ENCODE assay signal across 13 cellular contexts in the genomic region with DNA sequence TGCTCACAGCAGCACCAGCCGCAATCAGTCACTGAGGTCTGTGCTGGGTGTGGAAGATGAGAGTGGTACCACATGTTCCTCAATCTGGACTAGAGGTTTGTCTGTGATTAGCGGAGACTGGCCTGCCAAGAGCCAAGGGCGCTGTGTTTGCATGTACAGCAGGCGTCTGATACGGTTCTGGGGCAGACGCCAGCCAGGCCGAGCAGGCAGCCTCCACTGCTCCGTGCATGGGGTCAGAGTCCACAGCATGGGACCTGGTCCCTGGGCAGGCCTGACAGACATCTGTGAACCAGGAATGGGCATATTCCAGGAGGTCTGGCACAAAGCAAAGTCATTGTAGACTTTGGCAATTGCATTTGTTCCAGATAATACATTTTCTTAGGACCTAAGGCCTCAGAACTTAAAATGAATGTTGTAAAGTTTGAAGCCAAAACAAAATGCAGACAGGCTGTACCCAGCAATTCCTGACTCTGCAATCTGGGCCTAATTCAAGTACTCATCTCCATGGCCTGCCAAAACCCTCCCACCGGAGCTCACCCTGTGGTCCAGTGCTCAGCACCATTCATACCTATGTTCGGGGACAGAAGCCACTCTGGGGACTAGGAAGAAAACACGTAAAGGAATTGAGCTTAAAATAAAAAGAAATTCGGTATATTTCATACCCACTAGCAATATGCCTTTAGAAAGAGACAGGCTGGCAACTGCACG. TPM values are rescaled to one million over a fixed set of nuclear protein-coding genes. Genes with fewer than 3 reads are reported as not detected.
DNase-seq lines count a peak whose midpoint lies in the region; ATAC-seq and TF ChIP-seq lines count a peak whose summit lies in the region.
"Had no signal": no experiment of that assay in that cellular context is flagged by ENCODE, and none has a peak within 500 bp of the region (broad histone marks: within the 10 kb centered on the region; RNA-seq: fewer than 3 reads in every experiment).

No MANE protein-coding gene starts in this region.

- no TSS peak for BruUV-seq in Calu3 (replicated peaks; lab: Mats Ljungman, UMichigan)

- intact Hi-C loops in prostate gland (cut with DNase I): no loop called here
- intact Hi-C loops in CD14-positive monocyte (cut with micrococcal nuclease): no loop called here
- intact Hi-C loops in Calu3 (cut with micrococcal nuclease; ENCODE audit: unreplicated experiment): no loop called here

- H3K27ac ChIP-seq in right atrium auricular region: peak overlapping the region; percentile 32 to 56
- peak overlapping the region; percentile 58 to 59 for H3K27ac ChIP-seq in prostate gland
- H3K27ac ChIP-seq: SJSA1, spleen had no signal

- TF ChIP-seq CTCF in right atrium auricular region (IDR thresholded peaks at IDR 0.05) (no peak), prostate gland (IDR thresholded peaks at IDR 0.05) (no peak), CD14-positive monocyte (IDR thresholded peaks at IDR 0.05) (no peak), Calu3 (IDR thresholded peaks at IDR 0.05; ENCODE audit: unreplicated experiment) (no peak)

- WGBS in prostate gland: 23% methylated on average over 13 of the region's 13 CpGs

- DNase-seq in DMS 273 (lab: John Stamatoyannopoulos, UW; ENCODE audit: unreplicated experiment): peak; percentile 95
- no peak for DNase-seq in adipocyte (ENCODE audit: low read depth)
- DNase-seq in right atrium auricular region (ENCODE audit: low spot score): peak; percentile 79
- DNase-seq in prostate gland (ENCODE audit: low spot score): peak; percentile 55
- no peak for DNase-seq in activated CD8-positive, alpha-beta memory T cell treated with anti-CD3 and anti-CD28 coated beads, Interleukin-2, amount 10 ng/mL, durations not matched to agents 7 days and 5 days
- DNase-seq in CD14-positive monocyte (ENCODE audit: low spot score): no peak
- DNase-seq in Calu3: no peak
- no peak for DNase-seq in NCI-H2029 treated with DMSO at 0.1 percent for 48 hours (lab: John Stamatoyannopoulos, UW)
- DNase-seq: activated CD4-positive, alpha-beta T cell treated with anti-CD3 and anti-CD28 coated beads for 1 hour; NCI-H1048; NCI-H748 treated with DMSO at 0.1 percent for 48 hours; spleen had no signal

- CTCF ChIA-PET in activated CD8-positive, alpha-beta memory T cell treated with anti-CD3 and anti-CD28 coated beads, Interleukin-2, amount 10 ng/mL, durations not matched to agents 7 days and 5 days (lab: Charles Lee): no interaction called here
- CTCF ChIA-PET in Calu3 (lab: Charles Lee): no interaction called here

- H3K4me1 ChIP-seq in adipocyte (ENCODE audit: control insufficient read depth, insufficient read depth, low read length) (peaks cover 25% of the 10 kb centered on the region), right atrium auricular region (peaks cover 0 to 13% of the 10 kb centered on the region in 2 donors), prostate gland (replicated peaks) (peaks cover 14% of the 10 kb centered on the region)
- H3K4me1 ChIP-seq: SJSA1 had no signal

- H3K4me1 Mint-ChIP-seq in activated CD8-positive, alpha-beta memory T cell treated with anti-CD3 and anti-CD28 coated beads, Interleukin-2, amount 10 ng/mL, durations not matched to agents 7 days and 5 days: no peaks in the 10 kb centered on the region
- H3K4me1 Mint-ChIP-seq in CD14-positive monocyte (peaks cover 31% of the 10 kb centered on the region), Calu3 (ENCODE audit: low read depth, unreplicated experiment) (no peaks in the 10 kb centered on the region)

- no peak for ATAC-seq in activated CD8-positive, alpha-beta memory T cell treated with anti-CD3 and anti-CD28 coated beads, Interleukin-2, amount 10 ng/mL, durations not matched to agents 7 days and 5 days

- H3K27me3 ChIP-seq in adipocyte (replicated peaks; ENCODE audit: control insufficient read depth, insufficient read depth, low read length) (peaks cover 7% of the 10 kb centered on the region), right atrium auricular region (no peaks in the 10 kb centered on the region), prostate gland (replicated peaks; ENCODE audit: insufficient read depth) (no peaks in the 10 kb centered on the region)
- H3K27me3 ChIP-seq: SJSA1 had no signal

- H3K4me3 Mint-ChIP-seq in activated CD8-positive, alpha-beta memory T cell treated with anti-CD3 and anti-CD28 coated beads, Interleukin-2, amount 10 ng/mL, durations not matched to agents 7 days and 5 days: no peak overlapping the region
- H3K4me3 Mint-ChIP-seq in CD14-positive monocyte (no peak overlapping the region), Calu3 (ENCODE audit: low read depth, unreplicated experiment) (no peak overlapping the region)

- H3K9me3 ChIP-seq in adipocyte (ENCODE audit: control insufficient read depth, low read length): no peaks in the 10 kb centered on the region
- H3K9me3 ChIP-seq in right atrium auricular region: no peaks in the 10 kb centered on the region
- H3K9me3 ChIP-seq in prostate gland: no peaks in the 10 kb centered on the region
- H3K9me3 ChIP-seq: SJSA1, spleen had no signal

- H3K9ac ChIP-seq in adipocyte (ENCODE audit: low read length): peak overlapping the region; percentile 67

- no peak for TF ChIP-seq POLR2A in prostate gland (IDR thresholded peaks at IDR 0.05)

- H3K36me3 ChIP-seq in adipocyte (ENCODE audit: control insufficient read depth, insufficient read depth, low read length, severe bottlenecking) (peaks cover 3% of the 10 kb centered on the region), right atrium auricular region (no peaks in the 10 kb centered on the region), prostate gland (no peaks in the 10 kb centered on the region)
- H3K36me3 ChIP-seq: SJSA1 had no signal

- H3K9me3 Mint-ChIP-seq in activated CD8-positive, alpha-beta memory T cell treated with anti-CD3 and anti-CD28 coated beads, Interleukin-2, amount 10 ng/mL, durations not matched to agents 7 days and 5 days (ENCODE audit: low read depth): no peaks in the 10 kb centered on the region
- H3K9me3 Mint-ChIP-seq in CD14-positive monocyte: no peaks in the 10 kb centered on the region
- H3K9me3 Mint-ChIP-seq in Calu3 (ENCODE audit: low read depth, unreplicated experiment): no peaks in the 10 kb centered on the region

- H3K4me3 ChIP-seq in adipocyte (ENCODE audit: low read length): no peak overlapping the region
- no peak overlapping the region for H3K4me3 ChIP-seq in right atrium auricular region
- H3K4me3 ChIP-seq in prostate gland: no peak overlapping the region
- H3K4me3 ChIP-seq: SJSA1, spleen had no signal

- peaks cover 2% of the 10 kb centered on the region for H3K36me3 Mint-ChIP-seq in activated CD8-positive, alpha-beta memory T cell treated with anti-CD3 and anti-CD28 coated beads, Interleukin-2, amount 10 ng/mL, durations not matched to agents 7 days and 5 days
- H3K36me3 Mint-ChIP-seq in CD14-positive monocyte (peaks cover 6 to 10% of the 10 kb centered on the region in 2 donors), Calu3 (ENCODE audit: insufficient read depth, unreplicated experiment) (no peaks in the 10 kb centered on the region)

- H3K27ac Mint-ChIP-seq in activated CD8-positive, alpha-beta memory T cell treated with anti-CD3 and anti-CD28 coated beads, Interleukin-2, amount 10 ng/mL, durations not matched to agents 7 days and 5 days: no peak overlapping the region
- H3K27ac Mint-ChIP-seq in CD14-positive monocyte (peak overlapping the region in 3 of 7 donors; percentile 50 to 68 (median 53)), Calu3 (ENCODE audit: unreplicated experiment) (no peak overlapping the region)

- no peaks in the 10 kb centered on the region for H3K27me3 Mint-ChIP-seq in activated CD8-positive, alpha-beta memory T cell treated with anti-CD3 and anti-CD28 coated beads, Interleukin-2, amount 10 ng/mL, durations not matched to agents 7 days and 5 days
- peaks cover 1 to 6% (median 2%) of the 10 kb centered on the region in 3 donors for H3K27me3 Mint-ChIP-seq in CD14-positive monocyte (ENCODE audit: low read depth in 3 of 3)
- H3K27me3 Mint-ChIP-seq in Calu3 (ENCODE audit: unreplicated experiment): peaks cover 39% of the 10 kb centered on the region

RNA-seq across cellular contexts. Expression of gene FAM20C, which starts 50.0 kb away (rescaled TPM):
- 10 to 100 TPM; 13.7 to 19.9 TPM for total RNA-seq in right atrium auricular region
- total RNA-seq in prostate gland: 10 to 100 TPM; 37.8 to 62.0 TPM
- total RNA-seq in activated CD8-positive, alpha-beta memory T cell treated with anti-CD3 and anti-CD28 coated beads, Interleukin-2, amount 10 ng/mL, durations not matched to agents 7 days and 5 days: under 1 TPM; 0.45 to 0.73 TPM
- 1 to 10 TPM; 1.2 to 1.5 TPM for polyA plus RNA-seq in CD14-positive monocyte
- total RNA-seq in Calu3 (2022): 4.9 and 9.1 TPM in 2 replicates

Comparison
In these comparisons a context has a peak if more than half of its experiments do, and no peak if none do; other contexts are left out.
1. DNase-seq: peak in DMS 273 (single experiment), right atrium auricular region (single experiment) and prostate gland (single experiment); none in adipocyte (single experiment), activated CD8-positive, alpha-beta memory T cell treated with anti-CD3 and anti-CD28 coated beads, Interleukin-2, amount 10 ng/mL, durations not matched to agents 7 days and 5 days (single experiment), CD14-positive monocyte (single experiment), Calu3 (single experiment) and NCI-H2029 treated with DMSO at 0.1 percent for 48 hours (single experiment).